In the genomic region with DNA sequence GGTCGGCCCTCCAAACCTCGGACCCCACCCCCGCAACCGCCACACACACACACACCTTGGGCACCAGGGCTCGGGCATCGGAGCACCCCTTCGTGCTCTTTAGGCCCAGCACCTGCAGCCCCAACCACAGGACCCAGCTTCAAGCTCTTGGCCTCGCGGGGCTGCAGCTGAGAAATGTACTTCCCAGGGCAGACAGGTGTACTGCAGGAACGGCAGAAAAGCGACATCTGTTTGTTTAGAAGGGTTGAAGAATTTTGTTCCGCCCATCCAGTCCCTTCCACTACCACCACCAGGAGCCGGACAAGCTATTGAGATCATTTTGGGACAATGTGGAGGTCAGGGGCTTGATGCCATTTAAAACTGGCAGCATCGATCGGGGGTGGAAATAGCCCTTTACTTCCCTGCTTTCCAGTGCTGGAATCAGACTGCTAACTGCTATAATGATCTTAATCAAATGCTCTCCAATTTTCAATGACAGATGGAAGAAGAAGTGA, we compare ENCODE assay signal across 8 cellular contexts. TPM values are rescaled to one million over a fixed set of nuclear protein-coding genes. Genes with fewer than 3 reads are reported as not detected.
DNase-seq lines count a peak whose midpoint lies in the region; ATAC-seq and TF ChIP-seq lines count a peak whose summit lies in the region.

No MANE protein-coding gene starts in this region.

- H3K27me3 ChIP-seq in heart right ventricle (peaks cover 0 to 87% (median 0%) of the 10 kb centered on the region in 7 donors), upper lobe of right lung (peaks cover 3% of the 10 kb centered on the region)

- intact Hi-C loops in heart right ventricle (cut with DNase I) (loop anchor here in 4 of 10 donors (5.0 to 10.0 kb wide), 4 partner anchors 58 to 78 kb away; no protein-coding TSS in a partner anchor), Right ventricle myocardium inferior (cut with DNase I) (loop anchor here (10.0 kb wide), 1 partner anchor 410 kb away; the partner anchor contains the start of gene UTP25), upper lobe of right lung (cut with DNase I) (no loop called here)

- H3K9me3 ChIP-seq in heart right ventricle = no peaks in the 10 kb centered on the region
- H3K9me3 ChIP-seq in mesodermal cell (ENCODE audit: control insufficient read depth, low read length) = no peaks in the 10 kb centered on the region
- H3K9me3 ChIP-seq in upper lobe of right lung = no peaks in the 10 kb centered on the region

- 48 to 54% methylated on average over 15 of the region's 15 CpGs for WGBS in heart right ventricle, 2 donors
- 0 to 45% methylated on average over 3 to 4 of the region's 15 CpGs for WGBS in mesodermal cell (ENCODE audit: insufficient coverage in 2 of 2), 2 experiments

- ATAC-seq in heart right ventricle (no peak), Right ventricle myocardium inferior (no peak), upper lobe of right lung (no peak), GM21786 (IDR thresholded peaks at IDR 0.05; ENCODE audit: unreplicated experiment) (no peak), GM18873 (IDR thresholded peaks at IDR 0.05; ENCODE audit: low FRiP score, unreplicated experiment) (no peak)

- in situ Hi-C loops in astrocyte of the spinal cord (cut with HindIII; ENCODE audit: low sequenced_read_pairs) = no loop called here

- no peaks in the 10 kb centered on the region for H3K36me3 ChIP-seq in heart right ventricle
- peaks cover 3% of the 10 kb centered on the region for H3K36me3 ChIP-seq in mesodermal cell (ENCODE audit: control insufficient read depth, insufficient read depth, low read length)
- no peaks in the 10 kb centered on the region for H3K36me3 ChIP-seq in upper lobe of right lung

- DNase-seq in heart right ventricle (no peak), Right ventricle myocardium inferior (ENCODE audit: missing footprints) (no peak), astrocyte of the spinal cord (ENCODE audit: low read depth, low spot score) (no peak), upper lobe of right lung (no peak), pons (ENCODE audit: low spot score) (no peak)

- H3K4me3 ChIP-seq in heart right ventricle (peak overlapping the region; percentile 38 to 82 (median 66)), astrocyte of the spinal cord (ENCODE audit: low read depth, low read length) (peak overlapping the region; percentile 80), mesodermal cell (ENCODE audit: extremely low read depth, insufficient read depth, low read length, poor library complexity, severe bottlenecking) (peak overlapping the region; percentile 68), upper lobe of right lung (peak overlapping the region; percentile 63)

- TF ChIP-seq CTCF in heart right ventricle (IDR thresholded peaks at IDR 0.05) = no peak
- TF ChIP-seq CTCF in astrocyte of the spinal cord (IDR thresholded peaks at IDR 0.05; ENCODE audit: low read depth, low read length) = no peak
- no peak for TF ChIP-seq CTCF in upper lobe of right lung (IDR thresholded peaks at IDR 0.05)

- H3K27ac ChIP-seq in heart right ventricle (peak overlapping the region; percentile 20 to 96 (median 88)), mesodermal cell (ENCODE audit: low read depth, low read length, severe bottlenecking) (peak overlapping the region; percentile 55), upper lobe of right lung (peak overlapping the region; percentile 76)

- H3K4me1 ChIP-seq in heart right ventricle (peaks cover 0 to 53% (median 37%) of the 10 kb centered on the region in 9 donors), mesodermal cell (ENCODE audit: control insufficient read depth, insufficient read depth, low read length, poor library complexity, severe bottlenecking) (peaks cover 21% of the 10 kb centered on the region), upper lobe of right lung (peaks cover 15% of the 10 kb centered on the region)

RNA-seq across cellular contexts. Expression of gene SERTAD4, which starts 1.7 kb away (rescaled TPM):
- total RNA-seq in heart right ventricle (1 to 10 TPM; 1.5 to 5.4 (median 2.8) TPM), Right ventricle myocardium inferior (5.1 TPM), upper lobe of right lung (3.4 TPM)
- 1 to 10 TPM; 2.1 to 2.3 TPM for polyA plus RNA-seq in heart right ventricle
- polyA plus RNA-seq in mesodermal cell (2013, experiment 1 of 2) = 7.3 TPM
- 7.9 TPM for polyA plus RNA-seq in mesodermal cell (2013, experiment 2 of 2)
